39 cellular contexts compared by ENCODE assay signal in the genomic region with DNA sequence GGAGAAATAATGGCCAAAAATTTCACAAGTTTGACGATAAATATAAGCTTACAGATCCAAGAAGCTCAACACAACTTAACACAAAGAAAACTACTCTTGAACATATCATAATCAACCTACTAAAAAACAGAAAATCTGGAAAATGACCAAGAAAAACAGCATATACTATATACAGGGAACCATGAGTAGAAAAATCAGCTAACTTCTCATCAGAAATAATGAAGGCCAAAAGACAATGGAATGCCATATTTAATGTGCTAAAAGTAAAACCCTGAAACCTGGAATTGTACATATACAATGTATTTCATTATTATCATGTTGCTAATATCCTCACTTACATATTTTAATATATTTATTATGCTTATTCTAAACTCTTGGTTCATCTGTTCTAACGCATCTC.
"Had no signal": no experiment of that assay in that cellular context is flagged by ENCODE, and none has a peak within 500 bp of the region (broad histone marks: within the 10 kb centered on the region; RNA-seq: fewer than 3 reads in every experiment).

No MANE protein-coding gene starts in this region.

- H3K4me1 Mint-ChIP-seq: activated naive CD4-positive, alpha-beta T cell treated with anti-CD3 and anti-CD28 coated beads, Interleukin-2, amount 50 U/mL, for 24 hours; activated naive CD8-positive, alpha-beta T cell treated with anti-CD3 and anti-CD28 coated beads for 36 hours; activated T-helper 17 cell treated with anti-CD3 and anti-CD28 coated beads, Interleukin-2, amount 50 U/mL, for 72 hours; brain; central memory CD8-positive, alpha-beta T cell had no signal

- H3K27me3 ChIP-seq: adrenal gland, ascending aorta, body of pancreas, brain microvascular endothelial cell, breast epithelium, cardiac muscle cell had no signal

- H3K27ac ChIP-seq: adrenal gland, ascending aorta, body of pancreas, brain microvascular endothelial cell, cardiac muscle cell had no signal

- DNase-seq: activated effector memory CD4-positive, alpha-beta T cell treated with anti-CD3 and anti-CD28 coated beads, Interleukin-2, amount 50 U/mL, for 16 hours; activated effector memory CD4-positive, alpha-beta T cell treated with Interleukin-2 at 50 U/mL for 16 hours; activated gamma-delta T cell; activated gamma-delta T cell treated with Interleukin-2 at 50 U/mL for 16 hours; activated naive CD4-positive, alpha-beta T cell; activated naive CD4-positive, alpha-beta T cell treated with anti-CD3 and anti-CD28 coated beads for 36 hours; activated naive CD4-positive, alpha-beta T cell treated with anti-CD3 and anti-CD28 coated beads, Interleukin-2, amount 10 ng/mL, durations not matched to agents 7 days and 5 days; activated naive CD4-positive, alpha-beta T cell treated with anti-CD3 and anti-CD28 coated beads, Interleukin-2, amount 50 U/mL, for 16 hours; activated naive CD4-positive, alpha-beta T cell treated with Interleukin-2 at 50 U/mL for 16 hours; activated naive CD8-positive, alpha-beta T cell treated with anti-CD3 and anti-CD28 coated beads for 36 hours; activated naive CD8-positive, alpha-beta T cell treated with anti-CD3 and anti-CD28 coated beads, Interleukin-2, amount 10 ng/mL, durations not matched to agents 7 days and 5 days; activated naive CD8-positive, alpha-beta T cell treated with anti-CD3 and anti-CD28 coated beads, Interleukin-2, amount 50 U/mL, for 24 hours; activated T-cell treated with anti-CD3 and anti-CD28 coated beads, Interleukin-2, amount 50 U/mL, for 24 hours; activated T-cell treated with anti-CD3 and anti-CD28 coated beads, Interleukin-2, amount 50 U/mL, for 4 hours; activated T-cell treated with anti-CD3 and anti-CD28 coated beads, Interleukin-2, amount 50 U/mL, for 48 hours; activated T-cell treated with anti-CD3 and anti-CD28 coated beads, Interleukin-2, amount 50 U/mL, for 72 hours; adrenal gland; amniotic stem cell; amygdala; anterior cingulate cortex; aorta; body of pancreas; brain microvascular endothelial cell; caudate nucleus; central memory CD4-positive, alpha-beta T cell; cerebellar nuclear complex had no signal

- H3K4me3 ChIP-seq: adrenal gland, ascending aorta, body of pancreas, breast epithelium, cardiac muscle cell had no signal

- FAIRE-seq: astrocyte, bronchial epithelial cell had no signal

- H3K36me3 ChIP-seq: adrenal gland, ascending aorta, brain microvascular endothelial cell, breast epithelium, cardiac muscle cell had no signal

- H3K4me3 Mint-ChIP-seq: activated naive CD4-positive, alpha-beta T cell treated with anti-CD3 and anti-CD28 coated beads for 36 hours; activated naive CD4-positive, alpha-beta T cell treated with anti-CD3 and anti-CD28 coated beads, Interleukin-2, amount 10 ng/mL, durations not matched to agents 7 days and 5 days; activated naive CD4-positive, alpha-beta T cell treated with anti-CD3 and anti-CD28 coated beads, Interleukin-2, amount 50 U/mL, for 24 hours; activated naive CD8-positive, alpha-beta T cell; activated naive CD8-positive, alpha-beta T cell treated with anti-CD3 and anti-CD28 coated beads for 36 hours; activated naive CD8-positive, alpha-beta T cell treated with anti-CD3 and anti-CD28 coated beads, Interleukin-2, amount 10 ng/mL, durations not matched to agents 7 days and 5 days; activated naive CD8-positive, alpha-beta T cell treated with anti-CD3 and anti-CD28 coated beads, Interleukin-2, amount 50 U/mL, for 24 hours; activated T-cell treated with anti-CD3 and anti-CD28 coated beads, Interleukin-2, amount 50 U/mL, for 24 hours; activated T-cell treated with anti-CD3 and anti-CD28 coated beads, Interleukin-2, amount 50 U/mL, for 4 hours; activated T-cell treated with anti-CD3 and anti-CD28 coated beads, Interleukin-2, amount 50 U/mL, for 72 hours; activated T-helper 1 cell treated with anti-CD3 and anti-CD28 coated beads, Interleukin-12 subunit alpha, Interleukin-12 subunit beta, Interleukin-2, Interleukin-4 antibody, amounts not matched to agents 30 ng/mL and 10 ng/mL and 1 ng/mL, durations not matched to agents 14 hours and 24 hours and 36 hours; activated T-helper 17 cell treated with anti-CD3 and anti-CD28 coated beads, Interleukin-2, amount 50 U/mL, for 72 hours; brain; central memory CD8-positive, alpha-beta T cell had no signal

- H3K9me3 ChIP-seq: adrenal gland, ascending aorta, body of pancreas had no signal

- H3K27me3 Mint-ChIP-seq: activated naive CD4-positive, alpha-beta T cell treated with anti-CD3 and anti-CD28 coated beads, Interleukin-2, amount 10 ng/mL, durations not matched to agents 7 days and 5 days; activated naive CD4-positive, alpha-beta T cell treated with anti-CD3 and anti-CD28 coated beads, Interleukin-2, amount 50 U/mL, for 24 hours; activated naive CD8-positive, alpha-beta T cell; activated naive CD8-positive, alpha-beta T cell treated with anti-CD3 and anti-CD28 coated beads for 36 hours; activated naive CD8-positive, alpha-beta T cell treated with anti-CD3 and anti-CD28 coated beads, Interleukin-2, amount 10 ng/mL, durations not matched to agents 7 days and 5 days; activated naive CD8-positive, alpha-beta T cell treated with anti-CD3 and anti-CD28 coated beads, Interleukin-2, amount 50 U/mL, for 24 hours; activated T-cell treated with anti-CD3 and anti-CD28 coated beads, Interleukin-2, amount 50 U/mL, for 24 hours; activated T-helper 17 cell treated with anti-CD3 and anti-CD28 coated beads, Interleukin-2, amount 50 U/mL, for 72 hours; central memory CD8-positive, alpha-beta T cell had no signal

- H3K27ac Mint-ChIP-seq: activated naive CD4-positive, alpha-beta T cell treated with anti-CD3 and anti-CD28 coated beads for 36 hours; activated naive CD4-positive, alpha-beta T cell treated with anti-CD3 and anti-CD28 coated beads, Interleukin-2, amount 10 ng/mL, durations not matched to agents 7 days and 5 days; activated naive CD4-positive, alpha-beta T cell treated with anti-CD3 and anti-CD28 coated beads, Interleukin-2, amount 50 U/mL, for 24 hours; activated naive CD4-positive, alpha-beta T cell treated with anti-CD3 and anti-CD28 coated beads, Interleukin-2, amount 50 U/mL, for 72 hours; activated naive CD8-positive, alpha-beta T cell; activated naive CD8-positive, alpha-beta T cell treated with anti-CD3 and anti-CD28 coated beads for 36 hours; activated naive CD8-positive, alpha-beta T cell treated with anti-CD3 and anti-CD28 coated beads, Interleukin-2, amount 10 ng/mL, durations not matched to agents 7 days and 5 days; activated naive CD8-positive, alpha-beta T cell treated with anti-CD3 and anti-CD28 coated beads, Interleukin-2, amount 50 U/mL, for 24 hours; activated T-cell treated with anti-CD3 and anti-CD28 coated beads, Interleukin-2, amount 50 U/mL, for 24 hours; activated T-cell treated with anti-CD3 and anti-CD28 coated beads, Interleukin-2, amount 50 U/mL, for 72 hours; activated T-helper 1 cell treated with anti-CD3 and anti-CD28 coated beads, Interleukin-12 subunit alpha, Interleukin-12 subunit beta, Interleukin-2, Interleukin-4 antibody, amounts not matched to agents 30 ng/mL and 10 ng/mL and 1 ng/mL, durations not matched to agents 14 hours and 24 hours and 36 hours; activated T-helper 17 cell treated with anti-CD3 and anti-CD28 coated beads, Interleukin-2, amount 50 U/mL, for 72 hours; activated T-helper 2 cell treated with anti-CD3 and anti-CD28 coated beads, Interferon-gamma antibody, Interleukin-2, Interleukin-4, amounts not matched to agents 10 μg/mL and 5 μg/mL and 100 μg/mL, durations not matched to agents 14 hours and 24 hours and 36 hours; brain had no signal

- H3K4me1 ChIP-seq: ascending aorta, body of pancreas, breast epithelium had no signal

- ATAC-seq: activated naive CD4-positive, alpha-beta T cell treated with anti-CD3 and anti-CD28 coated beads, Interleukin-2, amount 50 U/mL, for 72 hours; activated naive CD8-positive, alpha-beta T cell treated with anti-CD3 and anti-CD28 coated beads, Interleukin-2, amount 50 U/mL, for 24 hours; activated T-cell treated with anti-CD3 and anti-CD28 coated beads, Interleukin-2, amount 50 U/mL, for 4 hours; activated T-cell treated with anti-CD3 and anti-CD28 coated beads, Interleukin-2, amount 50 U/mL, for 72 hours; activated T-helper 17 cell treated with anti-CD3 and anti-CD28 coated beads, Interleukin-2, amount 50 U/mL, for 72 hours; body of pancreas had no signal
